9 cellular contexts compared by ENCODE assay signal in the genomic region with DNA sequence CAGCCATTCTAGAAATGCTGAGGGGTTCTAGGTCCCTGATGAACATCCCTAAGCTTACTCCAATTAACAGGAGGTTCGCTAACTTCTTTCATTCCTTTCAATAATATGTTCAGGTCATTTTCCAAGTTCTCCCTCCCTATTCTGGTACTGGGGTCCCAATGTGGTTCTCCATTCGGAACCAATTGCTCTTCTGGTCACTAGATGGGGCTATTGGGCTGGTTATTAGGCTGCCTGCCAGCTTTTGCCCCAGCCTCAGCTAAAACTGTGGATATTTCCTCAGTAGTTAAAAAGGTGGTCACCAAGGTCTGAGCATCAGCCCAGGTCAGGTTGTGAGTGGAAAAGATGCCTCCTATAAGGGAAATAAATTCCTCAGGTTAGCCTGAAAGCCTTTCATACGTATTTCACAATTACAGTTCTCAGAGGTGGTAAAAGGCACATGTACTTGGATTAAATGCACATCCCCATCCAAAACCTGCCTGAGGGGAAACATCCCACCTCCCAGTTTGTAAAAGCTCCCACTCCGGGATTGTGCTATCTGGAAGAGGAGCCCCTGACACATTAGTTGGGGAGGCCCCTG.
DNase-seq lines count a peak whose midpoint lies in the region; ATAC-seq and TF ChIP-seq lines count a peak whose summit lies in the region.
"Had no signal": no experiment of that assay in that cellular context is flagged by ENCODE, and none has a peak within 500 bp of the region (broad histone marks: within the 10 kb centered on the region; RNA-seq: fewer than 3 reads in every experiment).

No MANE protein-coding gene starts in this region.

- no peaks in the 10 kb centered on the region for H3K4me1 Mint-ChIP-seq in CD4-positive, alpha-beta T cell (ENCODE audit: low read depth)

- CTCF ChIA-PET in CD4-positive, alpha-beta T cell (lab: Charles Lee) = no interaction called here

- H3K4me1 ChIP-seq in right cardiac atrium (ENCODE audit: control insufficient read depth, insufficient read depth, low read length) = no peaks in the 10 kb centered on the region

- no peaks in the 10 kb centered on the region for H3K27me3 Mint-ChIP-seq in CD4-positive, alpha-beta T cell

- 15% methylated on average over 4 of the region's 4 CpGs for WGBS in right cardiac atrium

- DNase-seq in CD4-positive, alpha-beta T cell = no peak
- peak; percentile 62 for DNase-seq in SK-MEL-5 (ENCODE audit: low read depth, low spot score)
- peak in 1 of 3 donors; percentile 41 for DNase-seq in right cardiac atrium
- peak; percentile 54 for DNase-seq in superior temporal gyrus (ENCODE audit: extremely low spot score)
- DNase-seq: left cardiac atrium had no signal

- intact Hi-C loops in CD4-positive, alpha-beta T cell (cut with DNase I, micrococcal nuclease) = no loop called here
- intact Hi-C loops in right cardiac atrium (cut with DNase I) = no loop called here

- TF ChIP-seq CTCF in CD4-positive, alpha-beta T cell (IDR thresholded peaks at IDR 0.05) = peak; percentile 33

- H3K4me3 Mint-ChIP-seq in CD4-positive, alpha-beta T cell = no peak overlapping the region

- no peak overlapping the region for H3K27ac Mint-ChIP-seq in CD4-positive, alpha-beta T cell

- H3K9me3 ChIP-seq in CD4-positive, alpha-beta T cell (ENCODE audit: control insufficient read depth, low read length) = no peaks in the 10 kb centered on the region
- H3K9me3 ChIP-seq in right cardiac atrium (ENCODE audit: control insufficient read depth, low read length) = no peaks in the 10 kb centered on the region

- no peaks in the 10 kb centered on the region for H3K27me3 ChIP-seq in CD4-positive, alpha-beta T cell (ENCODE audit: control insufficient read depth, insufficient read depth, low read length)
- no peaks in the 10 kb centered on the region for H3K27me3 ChIP-seq in right cardiac atrium (ENCODE audit: control insufficient read depth, insufficient read depth)

- POLR2A ChIA-PET in CD4-positive, alpha-beta T cell (lab: Charles Lee) = no interaction called here

- H3K9me3 Mint-ChIP-seq in CD4-positive, alpha-beta T cell = no peaks in the 10 kb centered on the region

- in situ Hi-C loops in SK-MEL-5 (cut with HindIII; ENCODE audit: low pct_unique_long_range_greater_than_20kb, low sequenced_read_pairs) = no loop called here

- H3K4me3 ChIP-seq in right cardiac atrium (ENCODE audit: low read length) = no peak overlapping the region

- ATAC-seq in CD4-positive, alpha-beta T cell (ENCODE audit: poor library complexity) = no peak
- peak; percentile 47 for ATAC-seq in GM18870 (IDR thresholded peaks at IDR 0.05; ENCODE audit: unreplicated experiment)
- ATAC-seq in HG03159 (IDR thresholded peaks at IDR 0.05; ENCODE audit: unreplicated experiment) = peak; percentile 60
- ATAC-seq in right cardiac atrium = peak; percentile 31 to 36
- ATAC-seq in HG03025 (IDR thresholded peaks at IDR 0.05; ENCODE audit: low FRiP score, unreplicated experiment) = no peak
- no peak for ATAC-seq in GM21390 (IDR thresholded peaks at IDR 0.05; ENCODE audit: unreplicated experiment)

- no peak overlapping the region for H3K27ac ChIP-seq in CD4-positive, alpha-beta T cell (ENCODE audit: low read depth, low read length)
- H3K27ac ChIP-seq in right cardiac atrium (ENCODE audit: low read length) = no peak overlapping the region

- H3K36me3 Mint-ChIP-seq in CD4-positive, alpha-beta T cell (ENCODE audit: low read depth) = no peaks in the 10 kb centered on the region

Comparison
In these comparisons a context has a peak if more than half of its experiments do, and no peak if none do; other contexts are left out.
1. ATAC-seq: peak in GM18870 (single experiment), HG03159 (single experiment) and right cardiac atrium (2 of 2); none in CD4-positive, alpha-beta T cell (single experiment), HG03025 (single experiment) and GM21390 (single experiment).
2. DNase-seq: peak in SK-MEL-5 (single experiment) and superior temporal gyrus (single experiment); none in CD4-positive, alpha-beta T cell (0 of 10).